ENCODE assay signal across 1 cellular context in the genomic region with DNA sequence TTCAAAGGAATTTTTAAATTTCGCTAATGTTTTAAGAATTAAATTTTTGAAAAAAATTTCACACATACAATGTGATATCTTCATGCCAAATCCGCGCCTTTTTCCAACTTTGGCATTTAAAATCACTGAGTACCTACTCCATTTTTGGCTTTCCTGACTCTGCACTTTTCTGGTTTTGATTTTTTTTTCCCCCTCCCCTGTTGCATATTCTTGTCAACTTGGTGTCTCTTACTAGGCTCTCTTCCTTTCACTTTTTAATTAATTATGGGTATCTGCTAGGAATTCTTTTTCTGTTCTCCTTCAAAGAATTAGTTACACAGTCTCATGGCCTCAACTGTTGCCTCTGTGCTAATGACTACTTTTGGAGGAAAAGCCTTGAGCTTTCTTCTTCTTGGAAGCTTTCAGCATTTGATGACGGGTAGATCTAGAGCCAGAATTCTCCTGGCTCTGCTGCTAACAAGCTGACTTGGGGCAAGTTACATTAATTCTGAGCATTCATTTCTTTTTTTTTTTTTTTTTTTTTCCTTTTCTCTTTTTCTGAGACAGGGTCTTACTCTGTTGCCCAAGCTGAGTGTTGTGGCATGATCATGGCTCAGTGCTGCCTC.
A peak's percentile ranks its signal among the peaks of the same experiment; 100 is the strongest.
TF ChIP-seq lines count a peak whose summit lies in the region.

No MANE protein-coding gene starts in this region.

TF ChIP-seq in HEK293, 187 proteins besides CTCF, POLR2A, EP300 and RAD21 (continued from another document):
- TF ChIP-seq SCRT2 (tag by site-specific recombination; IDR thresholded peaks at IDR 0.05) = peak; percentile 68; the same call in 1 of the 2 replicates
- no peak for TF ChIP-seq ZNF555 (tag by site-specific recombination; conservative IDR thresholded peaks at IDR 0.05)
- no peak for TF ChIP-seq ZFP37 (tag by site-specific recombination; IDR thresholded peaks at IDR 0.05)
- TF ChIP-seq PRDM1 (tag by site-specific recombination; IDR thresholded peaks at IDR 0.05) = peak; percentile 56
- no peak for TF ChIP-seq ZNF10 (tag by site-specific recombination; IDR thresholded peaks at IDR 0.05)
- TF ChIP-seq ZNF558 (tag by site-specific recombination; IDR thresholded peaks at IDR 0.05) = no peak
- TF ChIP-seq MZF1 (tag by site-specific recombination; IDR thresholded peaks at IDR 0.05; ENCODE audit: borderline replicate concordance) = no peak
- no peak for TF ChIP-seq ZNF174 (tag by site-specific recombination; IDR thresholded peaks at IDR 0.05)
- TF ChIP-seq SCRT1 (tag by site-specific recombination; IDR thresholded peaks at IDR 0.05; ENCODE audit: borderline replicate concordance) = no peak
